ENCODE assay signal across 10 cellular contexts in genomic region chr1:220529530-220529920, GRCh38. TPM values are rescaled to one million over a fixed set of nuclear protein-coding genes. Genes with fewer than 3 reads are reported as not detected.
DNase-seq lines count a peak whose midpoint lies in the region; ATAC-seq and TF ChIP-seq lines count a peak whose summit lies in the region.
"Had no signal": no experiment of that assay in that cellular context is flagged by ENCODE, and none has a peak within 500 bp of the region (broad histone marks: within the 10 kb centered on the region; RNA-seq: fewer than 3 reads in every experiment).

No MANE protein-coding gene starts in this region.

- H2BK15ac ChIP-seq in mesendoderm (replicated peaks; ENCODE audit: low read depth), result no peak overlapping the region

- H3K27me3 Mint-ChIP-seq in activated T-cell treated with anti-CD3 and anti-CD28 coated beads, Interleukin-2, amount 50 U/mL, for 4 hours (ENCODE audit: low read depth), result peaks cover 62% of the 10 kb centered on the region
- no peaks in the 10 kb centered on the region for H3K27me3 Mint-ChIP-seq in MCF 10A (ENCODE audit: insufficient read depth, unreplicated experiment)

- DNase-seq in activated T-cell treated with anti-CD3 and anti-CD28 coated beads, Interleukin-2, amount 50 U/mL, for 4 hours, result no peak
- DNase-seq in activated T-cell treated with anti-CD3 and anti-CD28 coated beads, Interleukin-2, amount 50 U/mL, for 48 hours, result no peak
- DNase-seq in MCF 10A (ENCODE audit: unreplicated experiment), result no peak
- no peak for DNase-seq in mesendoderm
- DNase-seq in tibial artery, result no peak
- no peak for DNase-seq in A172 (ENCODE audit: low spot score)
- DNase-seq in sciatic nerve (ENCODE audit: low spot score), result no peak
- DNase-seq: activated CD4-positive, CD25-positive, alpha-beta regulatory T cell treated with anti-CD3 and anti-CD28 coated beads, Interleukin-2, amount 50 U/mL, for 72 hours; MV-4-11 had no signal

- no peak for ATAC-seq in activated T-cell treated with anti-CD3 and anti-CD28 coated beads, Interleukin-2, amount 50 U/mL, for 4 hours
- ATAC-seq in GM21526 (IDR thresholded peaks at IDR 0.05; ENCODE audit: low FRiP score, unreplicated experiment) (no peak), sciatic nerve (no peak)

- peak overlapping the region; percentile 97 for H3K56ac ChIP-seq in mesendoderm (ENCODE audit: low read length)

- H2BK5ac ChIP-seq in mesendoderm (ENCODE audit: low read length), result no peak overlapping the region

- H3K4me3 ChIP-seq in mesendoderm (ENCODE audit: low read length), result peak overlapping the region; percentile 72
- peak overlapping the region; percentile 83 to 99 for H3K4me3 ChIP-seq in tibial artery

- no peak overlapping the region for H3K18ac ChIP-seq in mesendoderm (ENCODE audit: low read length)

- peaks cover 14% of the 10 kb centered on the region for H3K4me1 Mint-ChIP-seq in activated T-cell treated with anti-CD3 and anti-CD28 coated beads, Interleukin-2, amount 50 U/mL, for 4 hours (ENCODE audit: low read depth)
- H3K4me1 Mint-ChIP-seq in MCF 10A (ENCODE audit: insufficient read depth, unreplicated experiment), result peaks cover 21% of the 10 kb centered on the region

- no peaks in the 10 kb centered on the region for H3K36me3 Mint-ChIP-seq in activated T-cell treated with anti-CD3 and anti-CD28 coated beads, Interleukin-2, amount 50 U/mL, for 4 hours (ENCODE audit: insufficient read depth)
- H3K36me3 Mint-ChIP-seq in MCF 10A (ENCODE audit: insufficient read depth, unreplicated experiment), result no peaks in the 10 kb centered on the region

- H4K8ac ChIP-seq in mesendoderm (ENCODE audit: low read depth, low read length), result no peak overlapping the region

- POLR2A ChIA-PET in MCF 10A (lab: Yijun Ruan, JAX), result interaction anchor here (0.6 to 1.7 kb wide), 9 partner anchors 12 to 314 kb away, joined by 3 to 6 read pairs (median 3); no protein-coding TSS in a partner anchor

- peak overlapping the region; percentile 100 for H3K4me2 ChIP-seq in mesendoderm (ENCODE audit: low read length)

- H3K27ac Mint-ChIP-seq in MCF 10A (ENCODE audit: low read depth, unreplicated experiment), result peak overlapping the region; percentile 66

- CTCF ChIA-PET in MCF 10A (lab: Yijun Ruan, JAX), result interaction anchor here (0.5 to 2.5 kb wide), 6 partner anchors 9 to 233 kb away, joined by 3 to 9 read pairs (median 4); no protein-coding TSS in a partner anchor

- intact Hi-C loops in MCF 10A (cut with micrococcal nuclease) (loop anchor here (1.0 to 10.0 kb wide), 4 partner anchors 102 to 315 kb away; no protein-coding TSS in a partner anchor), tibial artery (cut with DNase I; ENCODE audit: low total_unique reads) (no loop called here), sciatic nerve (cut with DNase I) (no loop called here)

- H3K9ac ChIP-seq in mesendoderm (ENCODE audit: low read length), result peak overlapping the region; percentile 84

- H3K27me3 ChIP-seq in mesendoderm (ENCODE audit: insufficient read depth, low read length, poor library complexity) (no peaks in the 10 kb centered on the region), tibial artery (no peaks in the 10 kb centered on the region)

- H3K9me3 ChIP-seq in tibial artery, result no peaks in the 10 kb centered on the region

- H3K79me1 ChIP-seq in mesendoderm (ENCODE audit: low read length), result peaks cover 6% of the 10 kb centered on the region

- H3K27ac ChIP-seq in mesendoderm (ENCODE audit: low read depth, low read length) (no peak overlapping the region), tibial artery (peak overlapping the region; percentile 88 to 97)

- no peak overlapping the region for H4K5ac ChIP-seq in mesendoderm (ENCODE audit: low read length)

- H3K9me3 Mint-ChIP-seq in activated T-cell treated with anti-CD3 and anti-CD28 coated beads, Interleukin-2, amount 50 U/mL, for 4 hours, result peaks cover 11% of the 10 kb centered on the region
- peaks cover 15% of the 10 kb centered on the region for H3K9me3 Mint-ChIP-seq in MCF 10A (ENCODE audit: unreplicated experiment)

- H3K79me2 ChIP-seq in mesendoderm (ENCODE audit: control insufficient read depth, insufficient read depth, low read length), result peaks cover 34% of the 10 kb centered on the region

- no peak overlapping the region for H3K4ac ChIP-seq in mesendoderm (ENCODE audit: low read depth, low read length)

- no CpG with 5 or more reads among the region's 3 CpGs for WGBS in mesendoderm (ENCODE audit: extremely low coverage, insufficient coverage, low lambda C conversion rate)

- H3K4me3 Mint-ChIP-seq in activated T-cell treated with anti-CD3 and anti-CD28 coated beads, Interleukin-2, amount 50 U/mL, for 4 hours, result peak overlapping the region; percentile 60
- peak overlapping the region; percentile 76 for H3K4me3 Mint-ChIP-seq in MCF 10A (ENCODE audit: unreplicated experiment)

- peaks cover 2% of the 10 kb centered on the region for H3K4me1 ChIP-seq in mesendoderm (ENCODE audit: control insufficient read depth, low read depth, low read length)
- peaks cover 0 to 25% (median 7%) of the 10 kb centered on the region in 4 donors for H3K4me1 ChIP-seq in tibial artery

- no peak for TF ChIP-seq CTCF in MCF 10A (IDR thresholded peaks at IDR 0.05; ENCODE audit: unreplicated experiment)
- TF ChIP-seq CTCF in tibial artery (IDR thresholded peaks at IDR 0.05), result no peak

- H2AK5ac ChIP-seq in mesendoderm (ENCODE audit: low read length), result no peak overlapping the region

- H3K23ac ChIP-seq in mesendoderm (ENCODE audit: low read length), result no peak overlapping the region

- H3K36me3 ChIP-seq in mesendoderm (ENCODE audit: control insufficient read depth, insufficient read depth, low read length) (no peaks in the 10 kb centered on the region), tibial artery (peaks cover 0 to 6% (median 0%) of the 10 kb centered on the region in 3 donors)

- H2BK120ac ChIP-seq in mesendoderm (ENCODE audit: low read depth, low read length), result no peak overlapping the region

- TSS peak; percentile 45 for BruUV-seq in MCF 10A (replicated peaks; lab: Mats Ljungman, UMichigan)

RNA-seq across cellular contexts. Expression of gene MARK1, which starts 1.6 kb away (rescaled TPM):
- under 1 TPM in 2 of 3 donors, not detected in 1; 0.05 TPM for total RNA-seq in activated T-cell treated with anti-CD3 and anti-CD28 coated beads, Interleukin-2, amount 50 U/mL, for 4 hours
- total RNA-seq in MCF 10A (2022) (7.5 and 12.9 TPM in 2 replicates), sciatic nerve (9.8 TPM)
- polyA plus RNA-seq in mesendoderm (2013, experiment 1 of 2), result 10.8 TPM
- 12.0 TPM for polyA plus RNA-seq in mesendoderm (2013, experiment 2 of 2)
- total RNA-seq in A172 (2014; rRNA removed; shearing (Covaris generic)), result 0.34 and 1.2 TPM in 2 replicates
